ENCODE assay signal across 8 cellular contexts in the genomic region with DNA sequence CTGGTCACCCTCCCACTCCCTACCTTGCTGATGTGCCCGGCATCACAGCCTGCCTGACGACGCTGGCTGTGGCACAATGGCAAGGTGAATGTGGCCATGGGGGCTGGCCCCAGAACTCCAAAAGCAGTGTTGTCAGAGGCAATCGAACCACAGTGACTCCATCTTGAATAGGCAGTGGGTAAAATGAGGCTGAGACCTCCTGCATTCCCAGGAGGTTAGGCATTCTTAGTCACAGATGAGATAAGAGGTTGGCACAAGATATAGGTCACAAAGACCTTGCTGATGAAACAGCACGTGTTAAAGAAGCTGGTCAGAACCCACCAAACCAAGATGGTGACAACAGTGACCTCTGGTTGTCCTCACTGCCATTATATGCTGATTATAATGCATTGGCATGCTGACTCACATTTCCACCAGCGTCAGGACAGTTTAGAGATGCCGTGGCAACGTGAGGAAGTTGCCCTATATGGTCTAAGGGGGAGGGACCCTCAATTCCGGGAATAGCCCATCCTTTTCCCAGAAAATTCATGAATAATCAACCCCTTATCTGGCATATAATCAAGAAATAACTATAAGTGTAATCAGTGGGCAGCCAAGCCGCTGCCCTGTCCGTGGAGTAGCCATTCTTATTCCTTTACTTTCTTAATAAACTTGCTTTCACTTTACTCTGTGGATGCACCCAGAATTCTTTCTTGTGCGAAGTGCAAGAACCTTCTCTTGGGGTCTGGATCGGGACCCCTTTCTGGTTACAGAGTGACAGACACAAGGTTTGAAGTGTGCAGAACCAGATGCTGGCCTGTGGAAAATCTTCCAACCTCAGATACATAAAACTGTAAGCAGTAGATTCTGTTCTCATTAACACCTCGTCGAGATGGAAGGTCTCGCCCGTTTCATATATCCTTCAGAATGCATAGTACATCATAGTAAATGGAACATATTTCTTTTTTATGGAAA. TPM values are rescaled to one million over a fixed set of nuclear protein-coding genes. Genes with fewer than 3 reads are reported as not detected.
A peak's percentile ranks its signal among the peaks of the same experiment; 100 is the strongest.
DNase-seq lines count a peak whose midpoint lies in the region; ATAC-seq and TF ChIP-seq lines count a peak whose summit lies in the region.

No MANE protein-coding gene starts in this region.

- intact Hi-C loops in heart left ventricle (cut with DNase I): no loop called here
- intact Hi-C loops in Right ventricle myocardium superior (cut with DNase I): no loop called here

- peaks cover 0 to 18% (median 0%) of the 10 kb centered on the region in 12 donors for H3K4me1 ChIP-seq in heart left ventricle

- CTCF ChIA-PET in activated CD4-positive, alpha-beta T cell treated with anti-CD3 and anti-CD28 coated beads, Interleukin-2, amount 10 ng/mL, durations not matched to agents 7 days and 5 days (lab: Charles Lee): no interaction called here

- no peaks in the 10 kb centered on the region for H3K9me3 ChIP-seq in heart left ventricle

- peaks cover 0 to 9% (median 0%) of the 10 kb centered on the region in 9 donors for H3K27me3 ChIP-seq in heart left ventricle
- no peaks in the 10 kb centered on the region for H3K27me3 ChIP-seq in H7 (ENCODE audit: control insufficient read depth, insufficient read depth, low read length)

- H3K9me3 Mint-ChIP-seq in activated CD4-positive, alpha-beta T cell treated with anti-CD3 and anti-CD28 coated beads, Interleukin-2, amount 10 ng/mL, durations not matched to agents 7 days and 5 days: no peaks in the 10 kb centered on the region

- DNase-seq in heart left ventricle (no peak), Right ventricle myocardium superior (no peak), glomerular visceral epithelial cell (ENCODE audit: extremely low spot score) (peak; percentile 93), stromal cell of bone marrow (ENCODE audit: low read depth) (peak; percentile 78), DMS79 treated with DMSO at 0.1 percent for 48 hours (lab: John Stamatoyannopoulos, UW) (no peak), H7 (no peak), cerebellum (ENCODE audit: low spot score) (no peak)
- DNase-seq in activated CD4-positive, alpha-beta T cell treated with anti-CD3 and anti-CD28 coated beads, Interleukin-2, amount 10 ng/mL, durations not matched to agents 7 days and 5 days: peak; percentile 22

- TF ChIP-seq POLR2A in heart left ventricle (IDR thresholded peaks at IDR 0.05): no peak

- H3K36me3 ChIP-seq in heart left ventricle: no peaks in the 10 kb centered on the region
- no peaks in the 10 kb centered on the region for H3K36me3 ChIP-seq in H7 (replicated peaks; ENCODE audit: control insufficient read depth, insufficient read depth, low read length)

- H3K4me1 Mint-ChIP-seq in activated CD4-positive, alpha-beta T cell treated with anti-CD3 and anti-CD28 coated beads, Interleukin-2, amount 10 ng/mL, durations not matched to agents 7 days and 5 days: peaks cover 12% of the 10 kb centered on the region

- ATAC-seq in heart left ventricle (peak in 3 of 4 donors; percentile 54 to 66 (median 62)), Right ventricle myocardium superior (ENCODE audit: poor library complexity) (no peak)

- H3K4me3 Mint-ChIP-seq in activated CD4-positive, alpha-beta T cell treated with anti-CD3 and anti-CD28 coated beads, Interleukin-2, amount 10 ng/mL, durations not matched to agents 7 days and 5 days: no peak overlapping the region

- no peak overlapping the region for H3K27ac Mint-ChIP-seq in activated CD4-positive, alpha-beta T cell treated with anti-CD3 and anti-CD28 coated beads, Interleukin-2, amount 10 ng/mL, durations not matched to agents 7 days and 5 days

- peaks cover 8% of the 10 kb centered on the region for H3K27me3 Mint-ChIP-seq in activated CD4-positive, alpha-beta T cell treated with anti-CD3 and anti-CD28 coated beads, Interleukin-2, amount 10 ng/mL, durations not matched to agents 7 days and 5 days

- no peak overlapping the region for H3K4me3 ChIP-seq in heart left ventricle
- H3K4me3 ChIP-seq in H7 (ENCODE audit: insufficient read depth, low read depth, low read length): no peak overlapping the region

- peak overlapping the region in 1 of 12 donors; percentile 14 for H3K27ac ChIP-seq in heart left ventricle

- POLR2A ChIA-PET in activated CD4-positive, alpha-beta T cell treated with anti-CD3 and anti-CD28 coated beads, Interleukin-2, amount 10 ng/mL, durations not matched to agents 7 days and 5 days (lab: Charles Lee): no interaction called here

- TF ChIP-seq CTCF in heart left ventricle (IDR thresholded peaks at IDR 0.05): no peak

- no peaks in the 10 kb centered on the region for H3K36me3 Mint-ChIP-seq in activated CD4-positive, alpha-beta T cell treated with anti-CD3 and anti-CD28 coated beads, Interleukin-2, amount 10 ng/mL, durations not matched to agents 7 days and 5 days (ENCODE audit: low read depth)

- whole genome bisulfite sequencing in heart left ventricle, 4 donors: 75 to 79% (median 77%) methylated on average over 17 of the region's 17 CpGs

RNA-seq across cellular contexts. Expression of a gene that starts 26.8 kb away (rescaled TPM):
- total RNA-seq in heart left ventricle (not detected), Right ventricle myocardium superior (not detected), cerebellum (not detected)
- not detected for polyA plus RNA-seq in heart left ventricle
- not detected for total RNA-seq in activated CD4-positive, alpha-beta T cell treated with anti-CD3 and anti-CD28 coated beads, Interleukin-2, amount 10 ng/mL, durations not matched to agents 7 days and 5 days
- not detected in 2 replicates for total RNA-seq in H7 (2014; rRNA removed; shearing (Covaris generic))

RNA-seq across cellular contexts. Expression of a gene that starts 28.9 kb away (rescaled TPM):
- not detected for total RNA-seq in heart left ventricle
- not detected for polyA plus RNA-seq in heart left ventricle
- total RNA-seq in Right ventricle myocardium superior: not detected
- total RNA-seq in activated CD4-positive, alpha-beta T cell treated with anti-CD3 and anti-CD28 coated beads, Interleukin-2, amount 10 ng/mL, durations not matched to agents 7 days and 5 days: not detected
- total RNA-seq in H7 (2014; rRNA removed; shearing (Covaris generic)): not detected in 2 replicates
- total RNA-seq in cerebellum: not detected

Comparison
In these comparisons a context has a peak if more than half of its experiments do, and no peak if none do; other contexts are left out.
1. DNase-seq: peak in activated CD4-positive, alpha-beta T cell treated with anti-CD3 and anti-CD28 coated beads, Interleukin-2, amount 10 ng/mL, durations not matched to agents 7 days and 5 days (single experiment), glomerular visceral epithelial cell (single experiment) and stromal cell of bone marrow (single experiment); none in heart left ventricle (0 of 5), Right ventricle myocardium superior (single experiment), DMS79 treated with DMSO at 0.1 percent for 48 hours (single experiment), H7 (single experiment) and cerebellum (single experiment).